ENCODE assay signal across 27 cellular contexts in the genomic region with DNA sequence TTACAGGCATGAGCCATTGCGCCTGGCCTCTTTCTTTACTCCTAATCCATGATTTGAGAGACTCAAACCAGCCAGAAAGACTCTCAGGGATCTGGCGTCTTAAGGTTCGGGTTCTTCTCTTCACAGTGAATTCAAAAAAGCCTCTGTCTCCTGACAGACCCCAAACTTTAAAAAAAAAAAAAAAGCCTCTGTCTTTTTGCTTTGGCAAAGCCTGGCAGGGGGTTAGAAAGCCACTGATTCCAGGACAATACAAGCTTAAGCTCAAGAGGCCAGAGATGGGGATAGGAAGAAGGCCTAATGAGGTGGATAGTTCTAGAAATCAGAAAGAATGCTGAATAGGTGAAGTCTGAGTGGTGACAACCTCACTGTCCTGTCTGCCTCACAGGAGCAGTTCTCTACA. TPM values are rescaled to one million over a fixed set of nuclear protein-coding genes. Genes with fewer than 3 reads are reported as not detected.
"Had no signal": no experiment of that assay in that cellular context is flagged by ENCODE, and none has a peak within 500 bp of the region (broad histone marks: within the 10 kb centered on the region; RNA-seq: fewer than 3 reads in every experiment).

No MANE protein-coding gene starts in this region.

- H3K27ac ChIP-seq: adrenal gland, breast epithelium, VCaP had no signal

- ATAC-seq: activated CD4-positive, alpha-beta T cell treated with anti-CD3 and anti-CD28 coated beads for 36 hours had no signal

- H3K4me3 ChIP-seq: adrenal gland, breast epithelium had no signal

- H3K27me3 ChIP-seq: adrenal gland, breast epithelium had no signal

- DNase-seq: activated CD4-positive, alpha-beta memory T cell treated with anti-CD3 and anti-CD28 coated beads, Interleukin-2, amount 10 ng/mL, durations not matched to agents 7 days and 5 days; activated CD4-positive, alpha-beta T cell treated with anti-CD3 and anti-CD28 coated beads for 36 hours; activated CD4-positive, alpha-beta T cell treated with anti-CD3 and anti-CD28 coated beads, Interleukin-2, amount 50 U/mL, for 1 hour; activated naive CD4-positive, alpha-beta T cell treated with anti-CD3 and anti-CD28 coated beads, Interleukin-2, amount 50 U/mL, for 16 hours; activated naive CD8-positive, alpha-beta T cell treated with anti-CD3 and anti-CD28 coated beads, Interleukin-2, amount 10 ng/mL, durations not matched to agents 7 days and 5 days; activated T-cell treated with anti-CD3 and anti-CD28 coated beads for 4 hours; adrenal gland; anterior cingulate cortex; central memory CD4-positive, alpha-beta T cell; KG1; NCI-H1048; NCI-H146; NCI-H187 treated with DMSO at 0.1 percent for 48 hours; NCI-H2081 treated with DMSO at 0.1 percent for 48 hours; NCI-H446; NCI-H524; SIG-M5; SK-N-SH; T-helper 1 cell had no signal

- H3K9me3 ChIP-seq: adrenal gland, breast epithelium, SK-N-SH had no signal

- H3K9ac ChIP-seq: SK-N-SH had no signal

- H3K4me2 ChIP-seq: SK-N-SH had no signal

- H3K4me1 ChIP-seq: adrenal gland, breast epithelium had no signal

RNA-seq across cellular contexts. Expression of a gene that starts 8.8 kb away (rescaled TPM):
- total RNA-seq: activated CD4-positive, alpha-beta memory T cell treated with anti-CD3 and anti-CD28 coated beads, Interleukin-2, amount 10 ng/mL, durations not matched to agents 7 days and 5 days; activated CD4-positive, alpha-beta T cell treated with anti-CD3 and anti-CD28 coated beads for 36 hours; activated CD8-positive, alpha-beta memory T cell treated with anti-CD3 and anti-CD28 coated beads for 36 hours; activated naive CD8-positive, alpha-beta T cell treated with anti-CD3 and anti-CD28 coated beads, Interleukin-2, amount 10 ng/mL, durations not matched to agents 7 days and 5 days; LHCN-M2; M059J; OCI-LY7; RPMI7951; T-helper 2 cell treated with Interferon-gamma antibody and Interleukin-4, amounts not matched to agents 100 ng/mL and 5 ng/mL, for 36 hours had no signal
- polyA plus RNA-seq: SK-N-SH had no signal

RNA-seq across cellular contexts. Expression of a gene that starts 30.8 kb away (rescaled TPM):
- total RNA-seq: activated CD8-positive, alpha-beta memory T cell treated with anti-CD3 and anti-CD28 coated beads for 36 hours; adrenal gland; breast epithelium; LHCN-M2; M059J; RPMI7951; T-helper 2 cell treated with Interferon-gamma antibody and Interleukin-4, amounts not matched to agents 100 ng/mL and 5 ng/mL, for 36 hours had no signal
- polyA plus RNA-seq: adrenal gland, SK-N-SH had no signal
